Comparison of ENCODE assay signal across 16 cellular contexts in the genomic region with DNA sequence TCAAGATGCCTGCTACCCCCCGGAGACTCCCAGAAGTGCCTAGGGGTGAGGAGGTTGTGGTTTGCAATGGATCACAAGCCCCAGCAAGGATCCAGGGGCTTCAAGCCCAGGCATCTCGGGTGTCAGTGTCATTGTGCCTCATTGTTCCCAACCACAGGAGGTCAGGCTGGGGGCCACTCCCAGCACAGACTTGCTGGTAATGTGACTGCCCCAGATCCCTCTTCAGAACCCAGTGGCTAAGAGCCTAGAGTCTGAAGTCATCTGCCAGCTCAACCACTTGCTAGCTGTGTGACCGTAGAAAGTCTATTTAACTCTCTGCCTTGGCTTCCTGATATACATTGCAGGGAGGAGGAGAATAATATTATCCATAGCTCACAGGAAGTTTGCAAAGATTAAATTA. TPM values are rescaled to one million over a fixed set of nuclear protein-coding genes. Genes with fewer than 3 reads are reported as not detected.
A peak's percentile ranks its signal among the peaks of the same experiment; 100 is the strongest.
DNase-seq lines count a peak whose midpoint lies in the region; ATAC-seq, FAIRE-seq and TF ChIP-seq lines count a peak whose summit lies in the region.
"Had no signal": no experiment of that assay in that cellular context is flagged by ENCODE, and none has a peak within 500 bp of the region (broad histone marks: within the 10 kb centered on the region; RNA-seq: fewer than 3 reads in every experiment).

No MANE protein-coding gene starts in this region.

- no peak for TF ChIP-seq CTCF in mammary epithelial cell (conservative IDR thresholded peaks at IDR 0.05 in 1 of 2, IDR thresholded peaks at IDR 0.05 in 1 of 2; ENCODE audit: extremely low read depth in 1 of 2, insufficient read depth in 1 of 2, low read depth in 1 of 2, low read length in 2 of 2)
- TF ChIP-seq CTCF in MCF 10A (IDR thresholded peaks at IDR 0.05; ENCODE audit: unreplicated experiment) = no peak
- TF ChIP-seq CTCF in thyroid gland (IDR thresholded peaks at IDR 0.05) = no peak

- H3K36me3 Mint-ChIP-seq in MCF 10A (ENCODE audit: insufficient read depth, unreplicated experiment) = no peaks in the 10 kb centered on the region
- H3K36me3 Mint-ChIP-seq: IgD-negative memory B cell had no signal

- intact Hi-C loops in mammary epithelial cell (cut with micrococcal nuclease) (no loop called here), MCF 10A (cut with micrococcal nuclease) (no loop called here), thyroid gland (cut with DNase I) (no loop called here)

- no peak overlapping the region for H3K27ac Mint-ChIP-seq in MCF 10A (ENCODE audit: low read depth, unreplicated experiment)
- H3K27ac Mint-ChIP-seq: activated CD4-positive, alpha-beta memory T cell treated with anti-CD3 and anti-CD28 coated beads for 36 hours had no signal

- no peaks in the 10 kb centered on the region for H3K27me3 Mint-ChIP-seq in MCF 10A (ENCODE audit: insufficient read depth, unreplicated experiment)
- H3K27me3 Mint-ChIP-seq: activated CD4-positive, alpha-beta memory T cell treated with anti-CD3 and anti-CD28 coated beads for 36 hours had no signal

- DNase-seq in mammary epithelial cell = peak; percentile 30
- no peak for DNase-seq in MCF 10A (ENCODE audit: unreplicated experiment)
- peak; percentile 64 for DNase-seq in RCC 7860 (ENCODE audit: low spot score)
- DNase-seq in hepatic stellate cell (ENCODE audit: low spot score) = peak; percentile 64
- DNase-seq in thyroid gland = peak; percentile 40 to 55
- no peak for DNase-seq in NCI-H526 treated with DMSO at 0.1 percent for 48 hours (lab: John Stamatoyannopoulos, UW)
- no peak for DNase-seq in GF-D8 (lab: John Stamatoyannopoulos, UW)
- DNase-seq: activated CD4-positive, alpha-beta memory T cell treated with anti-CD3 and anti-CD28 coated beads for 36 hours; COR-L47; head of caudate nucleus; NCI-H1417 treated with DMSO at 0.1 percent for 48 hours; NCI-H748 treated with DMSO at 0.1 percent for 48 hours had no signal

- no peaks in the 10 kb centered on the region for H3K9me3 ChIP-seq in mammary epithelial cell (replicated peaks; ENCODE audit: insufficient read depth, low read length)
- no peaks in the 10 kb centered on the region for H3K9me3 ChIP-seq in thyroid gland

- dilution Hi-C loops in mammary epithelial cell (cut with HindIII; ENCODE audit: low sequenced_read_pairs) = no loop called here

- H3K36me3 ChIP-seq in mammary epithelial cell (ENCODE audit: insufficient read depth, low read length) = no peaks in the 10 kb centered on the region
- no peaks in the 10 kb centered on the region for H3K36me3 ChIP-seq in thyroid gland

- no peaks in the 10 kb centered on the region for H3K9me3 Mint-ChIP-seq in MCF 10A (ENCODE audit: unreplicated experiment)
- H3K9me3 Mint-ChIP-seq: activated CD4-positive, alpha-beta memory T cell treated with anti-CD3 and anti-CD28 coated beads for 36 hours; IgD-negative memory B cell had no signal

- H3K4me1 ChIP-seq in mammary epithelial cell (ENCODE audit: insufficient read depth, low read length) (peaks cover 21% of the 10 kb centered on the region), thyroid gland (peaks cover 0 to 10% of the 10 kb centered on the region in 2 donors)

- H3K79me2 ChIP-seq in mammary epithelial cell (ENCODE audit: insufficient read depth, low read length) = no peaks in the 10 kb centered on the region

- H3K27ac ChIP-seq in mammary epithelial cell (ENCODE audit: insufficient read depth, low read depth, low read length) (no peak overlapping the region), thyroid gland (no peak overlapping the region)

- no peak overlapping the region for H2AFZ ChIP-seq in mammary epithelial cell (ENCODE audit: low read depth, low read length)

- BruUV-seq in mammary epithelial cell (replicated peaks; lab: Mats Ljungman, UMichigan) (no TSS peak), MCF 10A (replicated peaks; lab: Mats Ljungman, UMichigan) (no TSS peak)

- no peak for FAIRE-seq in RCC 7860 (lab: Jason Lieb, UNC)
- FAIRE-seq: A204.1 had no signal

- TF ChIP-seq POLR2A in thyroid gland (IDR thresholded peaks at IDR 0.05) = no peak

- in situ Hi-C loops in mammary epithelial cell (cut with MboI; ENCODE audit: low sequenced_read_pairs in 2 of 2) = no loop called here

- no peak for ATAC-seq in HG03039 (IDR thresholded peaks at IDR 0.05; ENCODE audit: unreplicated experiment)

- H4K20me1 ChIP-seq in mammary epithelial cell (ENCODE audit: insufficient read depth, low read length) = no peaks in the 10 kb centered on the region

- no peak overlapping the region for H3K9ac ChIP-seq in mammary epithelial cell (ENCODE audit: insufficient read depth, low read length)

- CTCF ChIA-PET in mammary epithelial cell (lab: Charles Lee; ENCODE audit: low non-redundant PET) (interaction anchor here (0.6 kb wide), 1 partner anchor 19 kb away, joined by 4 read pairs; no protein-coding TSS in a partner anchor), MCF 10A (lab: Yijun Ruan, JAX) (interaction anchor here (0.6 to 1.5 kb wide), 5 partner anchors 17 to 1015 kb away, joined by 3 to 7 read pairs (median 3); no protein-coding TSS in a partner anchor)

- H3K4me3 ChIP-seq in mammary epithelial cell (replicated peaks in 1 of 3; ENCODE audit: insufficient read depth in 1 of 3, low read depth in 2 of 3, low read length in 3 of 3) (no peak overlapping the region), thyroid gland (replicated peaks in 1 of 3) (no peak overlapping the region)

- WGBS in mammary epithelial cell (ENCODE audit: low coverage, missing lambda C conversion rate) = 42% methylated on average over 3 of the region's 3 CpGs
- WGBS in thyroid gland, 2 donors = 46 to 60% methylated on average over 2 to 3 of the region's 3 CpGs

- no peaks in the 10 kb centered on the region for H3K27me3 ChIP-seq in mammary epithelial cell (ENCODE audit: insufficient read depth, low read length)
- H3K27me3 ChIP-seq in thyroid gland = no peaks in the 10 kb centered on the region

- H3K4me1 Mint-ChIP-seq in MCF 10A (ENCODE audit: insufficient read depth, unreplicated experiment) = peaks cover 5% of the 10 kb centered on the region
- H3K4me1 Mint-ChIP-seq: IgD-negative memory B cell had no signal

- no peak overlapping the region for H3K4me2 ChIP-seq in mammary epithelial cell (ENCODE audit: insufficient read depth, low read depth, low read length)

- no peak overlapping the region for H3K4me3 Mint-ChIP-seq in MCF 10A (ENCODE audit: unreplicated experiment)
- H3K4me3 Mint-ChIP-seq: activated CD4-positive, alpha-beta memory T cell treated with anti-CD3 and anti-CD28 coated beads for 36 hours; IgD-negative memory B cell had no signal

- POLR2A ChIA-PET in MCF 10A (lab: Yijun Ruan, JAX) = no interaction called here

RNA-seq across cellular contexts. Expression of gene ASB2, which starts 7.7 kb away (rescaled TPM):
- total RNA-seq in mammary epithelial cell = under 1 TPM; 0.17 to 0.19 TPM
- polyA plus RNA-seq in mammary epithelial cell = 0.92 TPM
- not detected for polyA minus RNA-seq in mammary epithelial cell
- total RNA-seq in MCF 10A (2022) = not detected in 2 replicates
- total RNA-seq in thyroid gland = 1 to 10 TPM in 1 of 4 donors, under 1 TPM in 2, not detected in 1; 0.67 to 3.8 (median 0.79) TPM

RNA-seq across cellular contexts. Expression of gene CCDC197, which starts 13.0 kb away (rescaled TPM):
- total RNA-seq in mammary epithelial cell = not detected
- not detected for polyA plus RNA-seq in mammary epithelial cell
- not detected for polyA minus RNA-seq in mammary epithelial cell
- total RNA-seq in MCF 10A (2022) = not detected in 2 replicates
- not detected for total RNA-seq in thyroid gland
- polyA plus RNA-seq: IgD-negative memory B cell, neural cell had no signal

RNA-seq across cellular contexts. Expression of gene OTUB2, which starts 42.1 kb away (rescaled TPM):
- total RNA-seq in mammary epithelial cell (1 to 10 TPM; 3.7 to 4.8 TPM), MCF 10A (2022) (1.2 and 1.8 TPM in 2 replicates), thyroid gland (1 to 10 TPM in 1 of 4 donors, under 1 TPM in 2, not detected in 1; 0.45 to 1.2 (median 0.54) TPM)
- 4.6 TPM for polyA plus RNA-seq in mammary epithelial cell
- 12.4 TPM for polyA minus RNA-seq in mammary epithelial cell

RNA-seq across cellular contexts. Expression of gene FAM181A, which starts 56.9 kb away (rescaled TPM):
- total RNA-seq in mammary epithelial cell = under 1 TPM in 1 of 2 donors, not detected in 1; 0.17 TPM
- 0.18 TPM for polyA plus RNA-seq in mammary epithelial cell
- not detected for polyA minus RNA-seq in mammary epithelial cell
- total RNA-seq in MCF 10A (2022) = not detected in 2 replicates
- 1 to 10 TPM in 1 of 4 donors, under 1 TPM in 3; 0.40 to 3.6 (median 0.63) TPM for total RNA-seq in thyroid gland
- total RNA-seq: activated CD4-positive, alpha-beta memory T cell treated with anti-CD3 and anti-CD28 coated beads for 36 hours had no signal
- polyA plus RNA-seq: IgD-negative memory B cell had no signal

Comparison
In these comparisons a context has a peak if more than half of its experiments do, and no peak if none do; other contexts are left out.
1. DNase-seq: peak in mammary epithelial cell (single experiment), RCC 7860 (single experiment), hepatic stellate cell (single experiment) and thyroid gland (2 of 2); none in MCF 10A (single experiment), NCI-H526 treated with DMSO at 0.1 percent for 48 hours (single experiment) and GF-D8 (single experiment).